Comparison of ENCODE assay signal across 22 cellular contexts in genomic region chr17:64057701-64058263, GRCh38. TPM values are rescaled to one million over a fixed set of nuclear protein-coding genes. Genes with fewer than 3 reads are reported as not detected.
A peak's percentile ranks its signal among the peaks of the same experiment; 100 is the strongest.
DNase-seq lines count a peak whose midpoint lies in the region; ATAC-seq and TF ChIP-seq lines count a peak whose summit lies in the region.
"Had no signal": no experiment of that assay in that cellular context is flagged by ENCODE, and none has a peak within 500 bp of the region (broad histone marks: within the 10 kb centered on the region; RNA-seq: fewer than 3 reads in every experiment).

No MANE protein-coding gene starts in this region.

- peaks cover 78 to 94% of the 10 kb centered on the region in 2 donors for H3K36me3 Mint-ChIP-seq in CD4-positive, alpha-beta memory T cell
- H3K36me3 Mint-ChIP-seq in GM23338 (ENCODE audit: low read depth) (peaks cover 5% of the 10 kb centered on the region; the same call in 2 of the 3 replicates), T-cell (peaks cover 77% of the 10 kb centered on the region), endodermal cell (ENCODE audit: low read depth) (peaks cover 46% of the 10 kb centered on the region)

- TF ChIP-seq CTCF in GM23338 (conservative IDR thresholded peaks at IDR 0.05; ENCODE audit: low read depth in 2 of 2) (no peak), endodermal cell (conservative IDR thresholded peaks at IDR 0.05) (no peak)

- peaks cover 74% of the 10 kb centered on the region for H3K36me3 ChIP-seq in CD4-positive, alpha-beta memory T cell (ENCODE audit: insufficient read depth, low read length)
- no peaks in the 10 kb centered on the region for H3K36me3 ChIP-seq in GM23338 (ENCODE audit: insufficient read depth)
- H3K36me3 ChIP-seq in endodermal cell (ENCODE audit: control insufficient read depth, insufficient read depth, low read length) = peaks cover 23% of the 10 kb centered on the region

- peak overlapping the region; percentile 37 to 93 (median 82) for H3K27ac Mint-ChIP-seq in CD4-positive, alpha-beta memory T cell
- H3K27ac Mint-ChIP-seq in GM23338 = peak overlapping the region; percentile 30; the same call in 1 of the 2 replicates
- peak overlapping the region; percentile 86 to 91 for H3K27ac Mint-ChIP-seq in T-cell
- peak overlapping the region; percentile 30 for H3K27ac Mint-ChIP-seq in endodermal cell
- H3K27ac Mint-ChIP-seq: activated naive CD4-positive, alpha-beta T cell treated with anti-CD3 and anti-CD28 coated beads, Interleukin-2, amount 50 U/mL, for 24 hours; stimulated activated naive B cell treated with anti-CD40 and anti-IgM and Interleukin-4, amounts not matched to agents 10 μg/mL and 1 μg/mL and 100 μg/mL, for 72 hours had no signal

- H3K9me2 ChIP-seq in GM23338 (ENCODE audit: insufficient read depth) = 0 out of 2 replicates have a peak, but pooled peaks cover 5% of the 10 kb centered on the region

- no peaks in the 10 kb centered on the region for H3F3A ChIP-seq in GM23338 (replicated peaks; ENCODE audit: low read depth)

- H3K4me2 ChIP-seq in GM23338 = no peak overlapping the region

- ATAC-seq in GM23338 (no peak), T-cell (replicated peaks in 1 of 4) (no peak), HG03457 (IDR thresholded peaks at IDR 0.05; ENCODE audit: unreplicated experiment) (no peak), HG03469 (IDR thresholded peaks at IDR 0.05; ENCODE audit: unreplicated experiment) (no peak)
- ATAC-seq: gastrocnemius medialis; GM12878; mucosa of descending colon; stimulated activated naive B cell treated with anti-CD40 and anti-IgM and Interleukin-4, amounts not matched to agents 10 μg/mL and 1 μg/mL and 100 μg/mL, for 72 hours had no signal

- no peaks in the 10 kb centered on the region for H3K9me3 ChIP-seq in CD4-positive, alpha-beta memory T cell (ENCODE audit: control insufficient read depth in 1 of 2, low read length in 2 of 2)
- H3K9me3 ChIP-seq in endodermal cell (ENCODE audit: control insufficient read depth, low read length) = no peaks in the 10 kb centered on the region
- H3K9me3 ChIP-seq: gastrocnemius medialis, left ventricle myocardium inferior, mucosa of descending colon, neutrophil had no signal

- peaks cover 34 to 94% (median 64%) of the 10 kb centered on the region in 4 donors for H3K4me1 Mint-ChIP-seq in CD4-positive, alpha-beta memory T cell
- H3K4me1 Mint-ChIP-seq in GM23338 (peaks cover 19% of the 10 kb centered on the region), T-cell (peaks cover 19 to 88% (median 29%) of the 10 kb centered on the region in 3 donors), endodermal cell (peaks cover 12% of the 10 kb centered on the region)

- CTCF ChIA-PET in CD4-positive, alpha-beta memory T cell (lab: Charles Lee; ENCODE audit: partially characterized antibody) = interaction anchor here (0.6 to 7.2 kb wide), 4 partner anchors 13 to 138 kb away, joined by 3 to 47 read pairs (median 6); partner anchors contain the start of genes ERN1 and GH1
- CTCF ChIA-PET in T-cell (lab: Charles Lee) = interaction anchor here in 1 of 2 donors (0.8 to 1.1 kb wide), 2 partner anchors 16 to 29 kb away, joined by 3 to 5 read pairs; no protein-coding TSS in a partner anchor

- H3K4me1 ChIP-seq in CD4-positive, alpha-beta memory T cell (ENCODE audit: insufficient read depth, low read length) = peaks cover 62% of the 10 kb centered on the region
- H3K4me1 ChIP-seq in GM23338 (ENCODE audit: insufficient read depth) (peaks cover 13% of the 10 kb centered on the region), endodermal cell (ENCODE audit: control insufficient read depth, insufficient read depth, low read length) (no peaks in the 10 kb centered on the region)
- H3K4me1 ChIP-seq: gastrocnemius medialis, left ventricle myocardium inferior had no signal

- H3K79me2 ChIP-seq in GM23338 (replicated peaks; ENCODE audit: insufficient read depth) = no peaks in the 10 kb centered on the region

- WGBS in endodermal cell (ENCODE audit: insufficient coverage in 1 of 2, insufficient read length in 1 of 2), 2 experiments = 88 to 93% methylated on average over 7 to 9 of the region's 9 CpGs

- intact Hi-C loops in CD4-positive, alpha-beta memory T cell (cut with micrococcal nuclease) = no loop called here

- no peaks in the 10 kb centered on the region for H4K20me1 ChIP-seq in GM23338 (replicated peaks; ENCODE audit: insufficient read depth)

- H3K4me3 Mint-ChIP-seq in CD4-positive, alpha-beta memory T cell = peak overlapping the region in 1 of 8 donors; percentile 39
- H3K4me3 Mint-ChIP-seq in GM23338 (no peak overlapping the region), T-cell (no peak overlapping the region), endodermal cell (no peak overlapping the region)
- H3K4me3 Mint-ChIP-seq: activated naive CD4-positive, alpha-beta T cell treated with anti-CD3 and anti-CD28 coated beads, Interleukin-2, amount 50 U/mL, for 24 hours; stimulated activated naive B cell treated with anti-CD40 and anti-IgM and Interleukin-4, amounts not matched to agents 10 μg/mL and 1 μg/mL and 100 μg/mL, for 72 hours had no signal

- no peaks in the 10 kb centered on the region for H3K27me3 ChIP-seq in CD4-positive, alpha-beta memory T cell (ENCODE audit: insufficient read depth, low read length)
- H3K27me3 ChIP-seq in GM23338 (ENCODE audit: insufficient read depth) (no peaks in the 10 kb centered on the region), endodermal cell (ENCODE audit: control insufficient read depth, insufficient read depth, low read length, poor library complexity, severe bottlenecking) (no peaks in the 10 kb centered on the region)
- H3K27me3 ChIP-seq: brain microvascular endothelial cell, gastrocnemius medialis, neutrophil had no signal

- no peak overlapping the region for H3K4me3 ChIP-seq in CD4-positive, alpha-beta memory T cell (ENCODE audit: low read length in 2 of 2)
- no peak overlapping the region for H3K4me3 ChIP-seq in GM23338
- no peak overlapping the region for H3K4me3 ChIP-seq in endodermal cell (ENCODE audit: low read length)
- H3K4me3 ChIP-seq: gastrocnemius medialis, GM12878, left ventricle myocardium inferior, mucosa of descending colon had no signal

- no peak for DNase-seq in CD4-positive, alpha-beta memory T cell
- DNase-seq in GM23338 (ENCODE audit: low spot score) (no peak), T-cell (no peak), endodermal cell (no peak), DMS153 treated with DMSO at 0.1 percent for 48 hours (lab: John Stamatoyannopoulos, UW; ENCODE audit: unreplicated experiment) (no peak)
- DNase-seq: activated CD4-positive, CD25-positive, alpha-beta regulatory T cell; brain microvascular endothelial cell; cortex of kidney; gastrocnemius medialis; GDM1; left ventricle myocardium inferior; mucosa of descending colon; NCI-H1694 treated with DMSO at 0.1 percent for 48 hours; NCI-H345; retina; SHP77; stimulated activated naive B cell treated with anti-CD40 and anti-IgM and Interleukin-4, amounts not matched to agents 10 μg/mL and 1 μg/mL and 100 μg/mL, for 72 hours had no signal

- H3K9me3 Mint-ChIP-seq in CD4-positive, alpha-beta memory T cell = peaks cover 0 to 1% (median 0%) of the 10 kb centered on the region in 8 donors
- H3K9me3 Mint-ChIP-seq in GM23338 (no peaks in the 10 kb centered on the region; the same call in 2 of the 3 replicates), T-cell (no peaks in the 10 kb centered on the region), endodermal cell (no peaks in the 10 kb centered on the region)
- H3K9me3 Mint-ChIP-seq: activated naive CD4-positive, alpha-beta T cell treated with anti-CD3 and anti-CD28 coated beads, Interleukin-2, amount 50 U/mL, for 24 hours; stimulated activated naive B cell treated with anti-CD40 and anti-IgM and Interleukin-4, amounts not matched to agents 10 μg/mL and 1 μg/mL and 100 μg/mL, for 72 hours had no signal

- no peak overlapping the region for H3K27ac ChIP-seq in CD4-positive, alpha-beta memory T cell (ENCODE audit: low read depth, low read length)
- H3K27ac ChIP-seq in GM23338 (ENCODE audit: low read depth) = no peak overlapping the region
- no peak overlapping the region for H3K27ac ChIP-seq in endodermal cell (ENCODE audit: low read depth, low read length)
- H3K27ac ChIP-seq: brain microvascular endothelial cell, gastrocnemius medialis, left ventricle myocardium inferior, neutrophil had no signal

- H3K9ac ChIP-seq in endodermal cell (ENCODE audit: extremely low read depth, low read length, poor library complexity, severe bottlenecking) = no peak overlapping the region

- POLR2A ChIA-PET in CD4-positive, alpha-beta memory T cell (lab: Charles Lee; ENCODE audit: partially characterized antibody) = interaction anchor here (1.8 to 7.6 kb wide), 4 partner anchors 24 to 88 kb away, joined by 6 to 49 read pairs (median 8); partner anchors contain the start of genes ERN1 and ICAM2
- POLR2A ChIA-PET in T-cell (lab: Charles Lee) = interaction anchor here in 1 of 2 donors (1.1 kb wide), 1 partner anchor 76 kb away, joined by 3 read pairs; no protein-coding TSS in a partner anchor

- no peaks in the 10 kb centered on the region for H3K27me3 Mint-ChIP-seq in CD4-positive, alpha-beta memory T cell
- H3K27me3 Mint-ChIP-seq in GM23338 (ENCODE audit: insufficient read depth, low read depth, poor library complexity) (peaks cover 8% of the 10 kb centered on the region), T-cell (no peaks in the 10 kb centered on the region), endodermal cell (ENCODE audit: insufficient read depth) (no peaks in the 10 kb centered on the region)
- H3K27me3 Mint-ChIP-seq: activated naive CD4-positive, alpha-beta T cell treated with anti-CD3 and anti-CD28 coated beads, Interleukin-2, amount 50 U/mL, for 24 hours; stimulated activated naive B cell treated with anti-CD40 and anti-IgM and Interleukin-4, amounts not matched to agents 10 μg/mL and 1 μg/mL and 100 μg/mL, for 72 hours had no signal

- no peak overlapping the region for H2AFZ ChIP-seq in GM23338

TF ChIP-seq in GM23338, 12 proteins besides CTCF, POLR2A, EP300 and RAD21 (continues in another document):
- TF ChIP-seq JUNB (IDR thresholded peaks at IDR 0.05; ENCODE audit: unreplicated experiment) = no peak
- TF ChIP-seq ZNF331 (CRISPR knock-in tag; IDR thresholded peaks at IDR 0.05; ENCODE audit: low read depth) = no peak

RNA-seq across cellular contexts. Expression of gene ICAM2, which starts 37.3 kb away (rescaled TPM):
- 100 to 1,000 TPM; 150 to 158 TPM for total RNA-seq in CD4-positive, alpha-beta memory T cell
- 100 to 1,000 TPM; 411 to 591 TPM for polyA plus RNA-seq in CD4-positive, alpha-beta memory T cell
- 0.31 and 0.58 TPM in 2 replicates for total RNA-seq in GM23338 (2014; rRNA removed; shearing (Covaris generic))
- polyA plus RNA-seq in GM23338 (2016; fragmentation: Nextera tagmentation; extraction: Ambion mirVana) = 0.57 and 0.86 TPM in 2 replicates
- total RNA-seq in T-cell = 100 to 1,000 TPM in 3 of 5 donors, 10 to 100 TPM in 2; 69.6 to 132 (median 116) TPM
- under 1 TPM in 1 of 2 donors, not detected in 1; 0.75 TPM for total RNA-seq in endodermal cell
- polyA plus RNA-seq in endodermal cell (2013, experiment 1 of 2) = not detected
- polyA plus RNA-seq in endodermal cell (2013, experiment 2 of 2) = not detected

RNA-seq across cellular contexts. Expression of gene PRR29, which starts 59.6 kb away (rescaled TPM):
- total RNA-seq in CD4-positive, alpha-beta memory T cell = 1 to 10 TPM in 1 of 2 experiments, under 1 TPM in 1; 0.19 to 1.0 TPM
- polyA plus RNA-seq in CD4-positive, alpha-beta memory T cell = 1 to 10 TPM; 5.6 to 6.0 TPM
- total RNA-seq in GM23338 (2014; rRNA removed; shearing (Covaris generic)) = 0.74 and 1.3 TPM in 2 replicates
- polyA plus RNA-seq in GM23338 (2016; fragmentation: Nextera tagmentation; extraction: Ambion mirVana) = 0.24 and 0.66 TPM in 2 replicates
- total RNA-seq in T-cell = 1 to 10 TPM in 3 of 5 donors, under 1 TPM in 2; 0.50 to 1.9 (median 1.1) TPM
- total RNA-seq in endodermal cell = 1 to 10 TPM; 3.3 to 6.1 TPM
- 1.6 TPM for polyA plus RNA-seq in endodermal cell (2013, experiment 1 of 2)
- polyA plus RNA-seq in endodermal cell (2013, experiment 2 of 2) = 1.7 TPM
- total RNA-seq: left ventricle myocardium inferior, mucosa of descending colon had no signal

Comparison
In these comparisons a context has a peak if more than half of its experiments do, and no peak if none do; other contexts are left out.
1. H3K27ac Mint-ChIP-seq: peak in every context shown above with its lines; median percentile 88 in T-cell; 82 in CD4-positive, alpha-beta memory T cell; 30 in GM23338; 30 in endodermal cell.
2. RNA of gene ICAM2, which starts 37.3 kb away (total RNA-seq): 150 to 158 TPM in CD4-positive, alpha-beta memory T cell and 69.6 to 132 TPM in T-cell; 0.75 TPM in endodermal cell and 0.31 to 0.58 TPM in GM23338; every median in the first group is over 10 times any median in the second.